Comparison of ENCODE assay signal across 10 cellular contexts in genomic region chr4:27985522-27985921, GRCh38.
"Had no signal": no experiment of that assay in that cellular context is flagged by ENCODE, and none has a peak within 500 bp of the region (broad histone marks: within the 10 kb centered on the region; RNA-seq: fewer than 3 reads in every experiment).

No MANE protein-coding gene starts in this region.

- H3K9me3 ChIP-seq: HAP-1 had no signal

- H3K4me1 ChIP-seq: HAP-1 had no signal

- H2AFZ ChIP-seq: GM23248 had no signal

- H3K4me3 ChIP-seq: GM23248, HAP-1, K562 had no signal

- DNase-seq: GM23248, GOT3, H7, HFFc6, IMR-90, KG1 had no signal

- ATAC-seq: HCT116, K562 had no signal

- H3K27ac ChIP-seq: GM23248 had no signal

- H3K36me3 ChIP-seq: HAP-1 had no signal

- FAIRE-seq: HTR-8/SVneo, K562 had no signal

- H3K9ac ChIP-seq: GM23248 had no signal
